Comparison of ENCODE assay signal across 10 cellular contexts in genomic region chr11:117829369-117829725, GRCh38. TPM values are rescaled to one million over a fixed set of nuclear protein-coding genes. Genes with fewer than 3 reads are reported as not detected.
DNase-seq lines count a peak whose midpoint lies in the region; ATAC-seq, FAIRE-seq and TF ChIP-seq lines count a peak whose summit lies in the region.
"Had no signal": no experiment of that assay in that cellular context is flagged by ENCODE, and none has a peak within 500 bp of the region (broad histone marks: within the 10 kb centered on the region; RNA-seq: fewer than 3 reads in every experiment).

No MANE protein-coding gene starts in this region.

- no peaks in the 10 kb centered on the region for H3K9me3 Mint-ChIP-seq in dendritic cell treated with granulocyte-macrophage colony-stimulating factor and Interleukin-4, amounts not matched to agents 40 ng/mL and 50 ng/mL, for 4 days

- peak overlapping the region; percentile 83 to 98 (median 93) for H3K4me2 ChIP-seq in BLaER1 treated with 17β-estradiol and CSF1 and Interleukin-3, amounts not matched to agents 10 nM and 100 nM

- H3K9ac ChIP-seq in BLaER1 treated with 17β-estradiol and CSF1 and Interleukin-3, amounts not matched to agents 10 nM and 100 nM, result peak overlapping the region; percentile 36 to 79 (median 60); a peak in 20 of 22 replicates

- no peak for FAIRE-seq in pancreas (lab: Jason Lieb, UNC)

- H3K9me3 ChIP-seq in BLaER1 treated with 17β-estradiol and CSF1 and Interleukin-3, amounts not matched to agents 10 nM and 100 nM (replicated peaks in 1 of 11), result no peaks in the 10 kb centered on the region
- H3K9me3 ChIP-seq in pancreas, result no peaks in the 10 kb centered on the region

- 48 to 61% methylated on average over 7 of the region's 7 CpGs for WGBS in pancreas, 2 donors

- peak overlapping the region in 10 of 11 experiments; percentile 59 to 87 (median 72); a peak in 21 of 22 replicates for H3K27ac ChIP-seq in BLaER1 treated with 17β-estradiol and CSF1 and Interleukin-3, amounts not matched to agents 10 nM and 100 nM
- H3K27ac ChIP-seq in pancreas, result peak overlapping the region; percentile 53 to 91 (median 72)

- H3K36me3 Mint-ChIP-seq in dendritic cell treated with granulocyte-macrophage colony-stimulating factor and Interleukin-4, amounts not matched to agents 40 ng/mL and 50 ng/mL, for 4 days (ENCODE audit: low read depth), result no peaks in the 10 kb centered on the region

- intact Hi-C loops in dendritic cell treated with granulocyte-macrophage colony-stimulating factor and Interleukin-4, amounts not matched to agents 40 ng/mL and 50 ng/mL, for 4 days (cut with micrococcal nuclease), result loop anchor here (10.0 kb wide), 1 partner anchor 315 kb away; no protein-coding TSS in a partner anchor
- intact Hi-C loops in pancreas (cut with DNase I), result no loop called here

- H3K27ac Mint-ChIP-seq in dendritic cell treated with granulocyte-macrophage colony-stimulating factor and Interleukin-4, amounts not matched to agents 40 ng/mL and 50 ng/mL, for 4 days, result peak overlapping the region; percentile 44

- no peaks in the 10 kb centered on the region for H4K20me1 ChIP-seq in BLaER1 treated with 17β-estradiol and CSF1 and Interleukin-3, amounts not matched to agents 10 nM and 100 nM

- no peaks in the 10 kb centered on the region for H3K27me3 ChIP-seq in BLaER1 treated with 17β-estradiol and CSF1 and Interleukin-3, amounts not matched to agents 10 nM and 100 nM
- H3K27me3 ChIP-seq in H7 (ENCODE audit: control insufficient read depth, insufficient read depth, low read length), result no peaks in the 10 kb centered on the region
- no peaks in the 10 kb centered on the region for H3K27me3 ChIP-seq in pancreas

- no peak for TF ChIP-seq CTCF in pancreas (IDR thresholded peaks at IDR 0.05)

- H3K4me1 ChIP-seq in BLaER1 treated with 17β-estradiol and CSF1 and Interleukin-3, amounts not matched to agents 10 nM and 100 nM, result peaks cover 79 to 100% (median 99%) of the 10 kb centered on the region in 10 experiments
- H3K4me1 ChIP-seq in pancreas, result peaks cover 12 to 23% (median 18%) of the 10 kb centered on the region in 3 donors

- H3K27me3 Mint-ChIP-seq in dendritic cell treated with granulocyte-macrophage colony-stimulating factor and Interleukin-4, amounts not matched to agents 40 ng/mL and 50 ng/mL, for 4 days, result peaks cover 9% of the 10 kb centered on the region

- ATAC-seq in pancreas, result no peak
- ATAC-seq in HG03135 (IDR thresholded peaks at IDR 0.05; ENCODE audit: unreplicated experiment), result no peak
- ATAC-seq in GM21423 (IDR thresholded peaks at IDR 0.05; ENCODE audit: unreplicated experiment), result no peak

- peak overlapping the region in 2 of 10 experiments; percentile 36 to 50; a peak in 1 of 20 replicates for H3K4me3 ChIP-seq in BLaER1 treated with 17β-estradiol and CSF1 and Interleukin-3, amounts not matched to agents 10 nM and 100 nM
- H3K4me3 ChIP-seq in H7 (ENCODE audit: insufficient read depth, low read depth, low read length) (no peak overlapping the region), pancreas (no peak overlapping the region)

- DNase-seq in H7 (peak; percentile 41), pancreas (peak in 3 of 6 donors; percentile 18 to 71 (median 60)), cortex of kidney (lab: John Stamatoyannopoulos, UW) (no peak), NCI-H1105 (lab: John Stamatoyannopoulos, UW) (no peak)
- DNase-seq: MM.1S, NCI-H2227 treated with DMSO at 0.1 percent for 48 hours had no signal

- no peaks in the 10 kb centered on the region for H3K36me3 ChIP-seq in BLaER1 treated with 17β-estradiol and CSF1 and Interleukin-3, amounts not matched to agents 10 nM and 100 nM
- H3K36me3 ChIP-seq in H7 (replicated peaks; ENCODE audit: control insufficient read depth, insufficient read depth, low read length) (no peaks in the 10 kb centered on the region), pancreas (no peaks in the 10 kb centered on the region)

- no peak overlapping the region for H3K4me3 Mint-ChIP-seq in dendritic cell treated with granulocyte-macrophage colony-stimulating factor and Interleukin-4, amounts not matched to agents 40 ng/mL and 50 ng/mL, for 4 days

- peaks cover 82% of the 10 kb centered on the region for H3K4me1 Mint-ChIP-seq in dendritic cell treated with granulocyte-macrophage colony-stimulating factor and Interleukin-4, amounts not matched to agents 40 ng/mL and 50 ng/mL, for 4 days (ENCODE audit: low read depth)

RNA-seq across cellular contexts. Expression of gene FXYD2, which starts 4.8 kb away (rescaled TPM):
- 0.07 and 0.66 TPM in 2 replicates for total RNA-seq in H7 (2014; rRNA removed; shearing (Covaris generic))
- 100 to 1,000 TPM; 220 to 395 (median 314) TPM for total RNA-seq in pancreas
- polyA plus RNA-seq in pancreas, result 1,000 to 10,000 TPM; 1,418 to 2,509 TPM

RNA-seq across cellular contexts. Expression of gene DSCAML1, which starts 32.3 kb away (rescaled TPM):
- total RNA-seq in H7 (2014; rRNA removed; shearing (Covaris generic)), result 0.33 and 0.59 TPM in 2 replicates
- 1 to 10 TPM in 5 of 6 donors, under 1 TPM in 1; 0.69 to 2.7 (median 1.8) TPM for total RNA-seq in pancreas
- polyA plus RNA-seq in pancreas, result 1 to 10 TPM; 1.7 to 1.9 TPM

RNA-seq across cellular contexts. Expression of gene FXYD6, which starts 47.1 kb away (rescaled TPM):
- 17.8 and 32.8 TPM in 2 replicates for total RNA-seq in H7 (2014; rRNA removed; shearing (Covaris generic))
- 10 to 100 TPM in 1 of 6 donors, 1 to 10 TPM in 5; 2.7 to 17.2 (median 6.5) TPM for total RNA-seq in pancreas
- 10 to 100 TPM; 14.3 to 48.0 TPM for polyA plus RNA-seq in pancreas

Comparison
In these comparisons a context has a peak if more than half of its experiments do, and no peak if none do; other contexts are left out.
1. RNA of gene FXYD2, which starts 4.8 kb away (total RNA-seq): 220 to 395 TPM in pancreas; 0.07 to 0.66 TPM in H7; every median in the first group is over 100 times any median in the second.